Comparison of ENCODE assay signal across 8 cellular contexts in genomic region chr15:78564743-78565096, GRCh38. TPM values are rescaled to one million over a fixed set of nuclear protein-coding genes. Genes with fewer than 3 reads are reported as not detected.
A peak's percentile ranks its signal among the peaks of the same experiment; 100 is the strongest.
DNase-seq lines count a peak whose midpoint lies in the region; ATAC-seq, FAIRE-seq and TF ChIP-seq lines count a peak whose summit lies in the region.

No MANE protein-coding gene starts in this region.

- no peaks in the 10 kb centered on the region for H4K20me1 ChIP-seq in HCT116 (ENCODE audit: insufficient read depth)

- TF ChIP-seq RAD21 in HCT116 (IDR thresholded peaks at IDR 0.05; ENCODE audit: low read depth), result no peak

- intact Hi-C loops in CD4-positive, alpha-beta memory T cell (cut with micrococcal nuclease), result loop anchor here (2.0 kb wide), 1 partner anchor 24 kb away; the partner anchor contains the start of gene PSMA4
- intact Hi-C loops in HCT116 (cut with micrococcal nuclease), result no loop called here

- peak overlapping the region; percentile 30 for H2AFZ ChIP-seq in HCT116 (ENCODE audit: low read depth, low read length, poor library complexity, severe bottlenecking)

- TF ChIP-seq POLR2A in HCT116 (IDR thresholded peaks at IDR 0.05; ENCODE audit: borderline replicate concordance, extremely low read depth, insufficient read depth, insufficient read length), result no peak
- TF ChIP-seq POLR2A in GM12892 (IDR thresholded peaks at IDR 0.05; ENCODE audit: low read depth, low read length), result no peak

- H3K4me1 ChIP-seq in CD4-positive, alpha-beta memory T cell (ENCODE audit: insufficient read depth, low read length), result peaks cover 18% of the 10 kb centered on the region
- H3K4me1 ChIP-seq in HCT116 (ENCODE audit: control insufficient read depth in 1 of 2, insufficient read depth in 2 of 2, low read length in 2 of 2), result peaks cover 0 to 14% of the 10 kb centered on the region in 2 experiments; a peak in 2 of 4 replicates
- H3K4me1 ChIP-seq in muscle layer of duodenum (ENCODE audit: control insufficient read depth in 1 of 2, insufficient read depth in 2 of 2, low read length in 2 of 2), result peaks cover 0 to 12% of the 10 kb centered on the region in 2 donors

- no peak for FAIRE-seq in GM12892 (lab: Jason Lieb, UNC)

- peak overlapping the region; percentile 84 to 98 (median 86) for H3K4me3 Mint-ChIP-seq in CD4-positive, alpha-beta memory T cell
- H3K4me3 Mint-ChIP-seq in WTC11, result peak overlapping the region; percentile 90

- BruUV-seq in HCT116 (replicated peaks; lab: Mats Ljungman, UMichigan), result no TSS peak

- peak overlapping the region; percentile 98 for H3K4me2 ChIP-seq in HCT116 (ENCODE audit: low read length)

- peaks cover 8% of the 10 kb centered on the region for H3K27me3 ChIP-seq in CD4-positive, alpha-beta memory T cell (ENCODE audit: insufficient read depth, low read length)
- H3K27me3 ChIP-seq in HCT116 (ENCODE audit: insufficient read depth, low read length), result no peaks in the 10 kb centered on the region
- H3K27me3 ChIP-seq in muscle layer of duodenum (ENCODE audit: low read depth, low read length), result no peaks in the 10 kb centered on the region

- no peaks in the 10 kb centered on the region for H3K9me3 ChIP-seq in CD4-positive, alpha-beta memory T cell (ENCODE audit: control insufficient read depth in 1 of 2, low read length in 2 of 2)
- H3K9me3 ChIP-seq in HCT116 (ENCODE audit: control insufficient read depth in 1 of 2, insufficient read depth in 1 of 2, low read depth in 1 of 2, low read length in 2 of 2), result no peaks in the 10 kb centered on the region
- H3K9me3 ChIP-seq in muscle layer of duodenum (ENCODE audit: control insufficient read depth in 1 of 2, low read length in 2 of 2), result no peaks in the 10 kb centered on the region

- H3K9me2 ChIP-seq in HCT116 (ENCODE audit: insufficient read depth), result no peaks in the 10 kb centered on the region

- H3K36me3 Mint-ChIP-seq in CD4-positive, alpha-beta memory T cell, result peaks cover 0 to 2% of the 10 kb centered on the region in 2 donors
- H3K36me3 Mint-ChIP-seq in WTC11, result no peaks in the 10 kb centered on the region

- peak overlapping the region in 1 of 2 donors; percentile 57 for H3K4me3 ChIP-seq in CD4-positive, alpha-beta memory T cell (ENCODE audit: low read length in 2 of 2)
- peak overlapping the region; percentile 67 to 86 for H3K4me3 ChIP-seq in HCT116 (replicated peaks in 1 of 2; ENCODE audit: low read depth in 1 of 2, low read length in 2 of 2)
- H3K4me3 ChIP-seq in muscle layer of duodenum (ENCODE audit: low read depth in 1 of 2, low read length in 2 of 2), result peak overlapping the region; percentile 9 to 78

- H3K27ac Mint-ChIP-seq in CD4-positive, alpha-beta memory T cell, result peak overlapping the region in 6 of 7 donors; percentile 25 to 75 (median 59)
- peak overlapping the region; percentile 80; the same call in 1 of the 2 replicates for H3K27ac Mint-ChIP-seq in WTC11

- TF ChIP-seq CTCF in HCT116 (IDR thresholded peaks at IDR 0.05 in 2 of 3, conservative IDR thresholded peaks at IDR 0.05 in 1 of 3; ENCODE audit: borderline replicate concordance in 1 of 3, insufficient read depth in 1 of 3, low read depth in 2 of 3, low read length in 2 of 3) (no peak), WTC11 (IDR thresholded peaks at IDR 0.05) (no peak)

- peak overlapping the region; percentile 78; the same call in 1 of the 2 replicates for H3K9ac ChIP-seq in HCT116 (ENCODE audit: low read length)

- CTCF ChIA-PET in CD4-positive, alpha-beta memory T cell (lab: Charles Lee; ENCODE audit: partially characterized antibody), result interaction anchor here (0.5 to 0.8 kb wide), 2 partner anchors 25 to 608 kb away, joined by 3 to 6 read pairs; partner anchors contain the start of gene PSMA4
- CTCF ChIA-PET in HCT116 (lab: Charles Lee) (interaction anchor here (1.0 to 2.1 kb wide), 3 partner anchors 10 to 162 kb away, joined by 3 to 6 read pairs (median 4); partner anchors contain the start of gene PSMA4), WTC11 (lab: Charles Lee) (interaction anchor here (0.6 to 2.3 kb wide), 16 partner anchors 11 to 456 kb away, joined by 3 to 18 read pairs (median 5); partner anchors contain the start of genes ADAMTS7, CHRNA3, CRABP1 and IREB2)

- no peak for ATAC-seq in HCT116
- no peak for ATAC-seq in WTC11
- ATAC-seq in GM21825 (IDR thresholded peaks at IDR 0.05; ENCODE audit: unreplicated experiment), result no peak
- no peak for ATAC-seq in HG03139 (IDR thresholded peaks at IDR 0.05; ENCODE audit: unreplicated experiment)
- ATAC-seq in HG03097 (IDR thresholded peaks at IDR 0.05; ENCODE audit: low FRiP score, unreplicated experiment), result no peak

- peaks cover 31% of the 10 kb centered on the region for H3K79me2 ChIP-seq in HCT116 (ENCODE audit: insufficient read depth, low read length)

- H3K36me3 ChIP-seq in CD4-positive, alpha-beta memory T cell (ENCODE audit: insufficient read depth, low read length), result no peaks in the 10 kb centered on the region
- H3K36me3 ChIP-seq in HCT116 (ENCODE audit: control insufficient read depth in 1 of 2, insufficient read depth in 2 of 2, low read length in 2 of 2), result no peaks in the 10 kb centered on the region
- H3K36me3 ChIP-seq in muscle layer of duodenum (ENCODE audit: control insufficient read depth in 1 of 2, insufficient read depth in 2 of 2, low read length in 2 of 2), result no peaks in the 10 kb centered on the region

- peak in 1 of 5 donors; percentile 43 for DNase-seq in CD4-positive, alpha-beta memory T cell
- DNase-seq in HCT116 (ENCODE audit: low read depth, low spot score) (no peak), WTC11 (ENCODE audit: low spot score) (no peak), GM12892 (ENCODE audit: insufficient read length) (no peak)

- peaks cover 7 to 24% (median 17%) of the 10 kb centered on the region in 4 donors for H3K4me1 Mint-ChIP-seq in CD4-positive, alpha-beta memory T cell
- H3K4me1 Mint-ChIP-seq in WTC11, result peaks cover 23% of the 10 kb centered on the region

- H3K9me3 Mint-ChIP-seq in CD4-positive, alpha-beta memory T cell, result no peaks in the 10 kb centered on the region
- no peaks in the 10 kb centered on the region for H3K9me3 Mint-ChIP-seq in WTC11

- H3K27me3 Mint-ChIP-seq in CD4-positive, alpha-beta memory T cell, result peaks cover 2 to 10% of the 10 kb centered on the region in 2 donors
- no peaks in the 10 kb centered on the region; the same call in 1 of the 2 replicates for H3K27me3 Mint-ChIP-seq in WTC11 (ENCODE audit: low read depth)

- H3K27ac ChIP-seq in CD4-positive, alpha-beta memory T cell (ENCODE audit: low read depth, low read length), result peak overlapping the region; percentile 30
- H3K27ac ChIP-seq in HCT116 (ENCODE audit: low read depth, low read length), result 0 out of 2 replicates have a peak overlapping the region, but pooled peaks have one; percentile 9
- H3K27ac ChIP-seq in muscle layer of duodenum (ENCODE audit: low read length), result no peak overlapping the region

- POLR2A ChIA-PET in CD4-positive, alpha-beta memory T cell (lab: Charles Lee; ENCODE audit: partially characterized antibody), result interaction anchor here (0.7 to 4.8 kb wide), 7 partner anchors 12 to 416 kb away, joined by 3 to 45 read pairs (median 4); partner anchors contain the start of genes IDH3A, IREB2 and PSMA4
- POLR2A ChIA-PET in HCT116 (lab: Charles Lee), result interaction anchor here (0.7 to 2.2 kb wide), 7 partner anchors 10 to 262 kb away, joined by 3 to 12 read pairs (median 4); partner anchors contain the start of genes IREB2 and PSMA4
- POLR2A ChIA-PET in WTC11 (lab: Charles Lee), result interaction anchor here (0.6 to 2.9 kb wide), 14 partner anchors 10 to 311 kb away, joined by 3 to 35 read pairs (median 4); partner anchors contain the start of genes ADAMTS7, HYKK, IREB2 and MORF4L1

- RAD21 ChIA-PET in HCT116 (lab: Charles Lee; ENCODE audit: low non-redundant PET in 1 of 2, low total read pairs in 2 of 2, uncharacterized antibody in 2 of 2, unreplicated experiment in 2 of 2), result no interaction called here

TF ChIP-seq in HCT116, 20 proteins besides CTCF, POLR2A, EP300 and RAD21 (continues in another document):
- no peak for TF ChIP-seq EZH2 (IDR thresholded peaks at IDR 0.05)
- no peak for TF ChIP-seq CEBPB (IDR thresholded peaks at IDR 0.05; ENCODE audit: low read depth)
- no peak for TF ChIP-seq ZNF274 (IDR thresholded peaks at IDR 0.05; ENCODE audit: low read depth, low read length)
- TF ChIP-seq ATF3 (IDR thresholded peaks at IDR 0.05), result no peak
- TF ChIP-seq CBX3 (IDR thresholded peaks at IDR 0.05; ENCODE audit: low read depth), result no peak

TF ChIP-seq in WTC11, 78 proteins besides CTCF, POLR2A, EP300 and RAD21 (continues in another document):
- no peak for TF ChIP-seq ZSCAN18 (CRISPR knock-in tag; IDR thresholded peaks at IDR 0.05)
- TF ChIP-seq FOXP1 (CRISPR knock-in tag; IDR thresholded peaks at IDR 0.05; ENCODE audit: borderline replicate concordance), result no peak
- TF ChIP-seq ZNF416 (CRISPR knock-in tag; IDR thresholded peaks at IDR 0.05), result no peak

RNA-seq across cellular contexts. Expression of gene CHRNA5, which starts 0.6 kb away (rescaled TPM):
- total RNA-seq in CD4-positive, alpha-beta memory T cell, result 1 to 10 TPM; 1.3 to 1.6 TPM
- polyA plus RNA-seq in CD4-positive, alpha-beta memory T cell, result under 1 TPM; 0.07 to 0.76 TPM
- total RNA-seq in HCT116 (2021; ENCODE audit: unreplicated experiment), result 25.2 TPM
- polyA plus RNA-seq in HCT116 (2012), result 5.1 and 9.3 TPM in 2 replicates
- total RNA-seq in WTC11 (2021), result 21.0 to 23.3 TPM (median 21.2 TPM) in 3 replicates
- 8.4 TPM for polyA plus RNA-seq in GM12892 (2012; ENCODE audit: missing spikeins)

RNA-seq across cellular contexts. Expression of gene PSMA4, which starts 24.5 kb away (rescaled TPM):
- total RNA-seq in CD4-positive, alpha-beta memory T cell, result 10 to 100 TPM; 89.8 to 91.7 TPM
- 100 to 1,000 TPM; 211 to 279 TPM for polyA plus RNA-seq in CD4-positive, alpha-beta memory T cell
- total RNA-seq in HCT116 (2021; ENCODE audit: unreplicated experiment) (294 TPM), WTC11 (2021) (268 to 281 TPM (median 269 TPM) in 3 replicates)
- polyA plus RNA-seq in HCT116 (2012), result 131 and 187 TPM in 2 replicates
- polyA plus RNA-seq in GM12892 (2012; ENCODE audit: missing spikeins), result 383 TPM

RNA-seq across cellular contexts. Expression of gene CHRNA3, which starts 56.1 kb away (rescaled TPM):
- total RNA-seq in CD4-positive, alpha-beta memory T cell, result not detected
- not detected for polyA plus RNA-seq in CD4-positive, alpha-beta memory T cell
- total RNA-seq in HCT116 (2021; ENCODE audit: unreplicated experiment) (not detected), WTC11 (2021) (2.2 to 4.4 TPM (median 3.2 TPM) in 3 replicates)
- polyA plus RNA-seq in HCT116 (2012), result 0.22 and 0.35 TPM in 2 replicates
- 0.57 TPM for polyA plus RNA-seq in GM12892 (2012; ENCODE audit: missing spikeins)

RNA-seq across cellular contexts. Expression of gene HYKK, which starts 57.3 kb away (rescaled TPM):
- total RNA-seq in CD4-positive, alpha-beta memory T cell, result 1 to 10 TPM; 4.8 to 5.7 TPM
- polyA plus RNA-seq in CD4-positive, alpha-beta memory T cell, result 1 to 10 TPM; 1.8 to 5.4 TPM
- 6.2 TPM for total RNA-seq in HCT116 (2021; ENCODE audit: unreplicated experiment)
- 2.3 and 5.3 TPM in 2 replicates for polyA plus RNA-seq in HCT116 (2012)
- 3.1 to 4.9 TPM (median 4.4 TPM) in 3 replicates for total RNA-seq in WTC11 (2021)
- 2.2 TPM for polyA plus RNA-seq in GM12892 (2012; ENCODE audit: missing spikeins)
